20 cellular contexts compared by ENCODE assay signal in genomic region chr4:40669504-40669903, GRCh38. TPM values are rescaled to one million over a fixed set of nuclear protein-coding genes. Genes with fewer than 3 reads are reported as not detected.
DNase-seq lines count a peak whose midpoint lies in the region; ATAC-seq and TF ChIP-seq lines count a peak whose summit lies in the region.
"Had no signal": no experiment of that assay in that cellular context is flagged by ENCODE, and none has a peak within 500 bp of the region (broad histone marks: within the 10 kb centered on the region; RNA-seq: fewer than 3 reads in every experiment).

No MANE protein-coding gene starts in this region.

- no peak overlapping the region for H3K4me3 Mint-ChIP-seq in activated CD4-positive, alpha-beta T cell treated with anti-CD3 and anti-CD28 coated beads for 36 hours
- H3K4me3 Mint-ChIP-seq in activated T-helper 17 cell treated with anti-CD3 and anti-CD28 coated beads, Interleukin-2, amount 50 U/mL, for 72 hours = peak overlapping the region; percentile 20
- H3K4me3 Mint-ChIP-seq: activated naive CD4-positive, alpha-beta T cell treated with anti-CD3 and anti-CD28 coated beads, Interleukin-2, amount 50 U/mL, for 24 hours; B cell had no signal

- H3K27me3 Mint-ChIP-seq in activated CD4-positive, alpha-beta T cell treated with anti-CD3 and anti-CD28 coated beads for 36 hours = no peaks in the 10 kb centered on the region
- H3K27me3 Mint-ChIP-seq in activated T-helper 17 cell treated with anti-CD3 and anti-CD28 coated beads, Interleukin-2, amount 50 U/mL, for 72 hours = peaks cover 6% of the 10 kb centered on the region
- H3K27me3 Mint-ChIP-seq: activated naive CD4-positive, alpha-beta T cell treated with anti-CD3 and anti-CD28 coated beads, Interleukin-2, amount 50 U/mL, for 24 hours; B cell had no signal

- no peaks in the 10 kb centered on the region for H3K36me3 Mint-ChIP-seq in activated CD4-positive, alpha-beta T cell treated with anti-CD3 and anti-CD28 coated beads for 36 hours (ENCODE audit: low read depth)
- no peaks in the 10 kb centered on the region for H3K36me3 Mint-ChIP-seq in activated T-helper 17 cell treated with anti-CD3 and anti-CD28 coated beads, Interleukin-2, amount 50 U/mL, for 72 hours (ENCODE audit: low read depth)
- H3K36me3 Mint-ChIP-seq: activated naive CD4-positive, alpha-beta T cell treated with anti-CD3 and anti-CD28 coated beads, Interleukin-2, amount 50 U/mL, for 24 hours had no signal

- H3K4me1 Mint-ChIP-seq in activated CD4-positive, alpha-beta T cell treated with anti-CD3 and anti-CD28 coated beads for 36 hours = peaks cover 60% of the 10 kb centered on the region
- peaks cover 17% of the 10 kb centered on the region for H3K4me1 Mint-ChIP-seq in activated T-helper 17 cell treated with anti-CD3 and anti-CD28 coated beads, Interleukin-2, amount 50 U/mL, for 72 hours
- H3K4me1 Mint-ChIP-seq: B cell had no signal

- TF ChIP-seq CTCF in GM10266 (IDR thresholded peaks at IDR 0.05; ENCODE audit: control insufficient read depth, insufficient read depth, low read depth, missing control alignments) = no peak

- H3K9me3 Mint-ChIP-seq in activated CD4-positive, alpha-beta T cell treated with anti-CD3 and anti-CD28 coated beads for 36 hours (ENCODE audit: low read depth) = no peaks in the 10 kb centered on the region
- H3K9me3 Mint-ChIP-seq in activated T-helper 17 cell treated with anti-CD3 and anti-CD28 coated beads, Interleukin-2, amount 50 U/mL, for 72 hours = no peaks in the 10 kb centered on the region
- H3K9me3 Mint-ChIP-seq: activated naive CD4-positive, alpha-beta T cell treated with anti-CD3 and anti-CD28 coated beads, Interleukin-2, amount 50 U/mL, for 24 hours had no signal

- peak; percentile 57 for DNase-seq in activated CD4-positive, alpha-beta T cell treated with anti-CD3 and anti-CD28 coated beads for 36 hours
- no peak for DNase-seq in activated CD4-positive, alpha-beta T cell treated with anti-CD3 and anti-CD28 coated beads, Interleukin-2, amount 50 U/mL, for 1 hour
- DNase-seq in GM10266 (ENCODE audit: extremely low spot score) = peak; percentile 48
- DNase-seq in iPS-NIHi11 (ENCODE audit: low spot score) = no peak
- no peak for DNase-seq in NCI-H446 treated with DMSO at 0.1 percent for 48 hours (lab: John Stamatoyannopoulos, UW)
- no peak for DNase-seq in NCI-H510A (lab: John Stamatoyannopoulos, UW)
- DNase-seq: body of pancreas, Caco-2, islet precursor cell, lower lobe of right lung, NCI-H1092 treated with DMSO at 0.1 percent for 48 hours, NCI-H2107, NCI-H524 treated with DMSO at 0.1 percent for 48 hours, occipital lobe, right lobe of liver, SW 1271 had no signal

- POLR2A ChIA-PET in activated CD4-positive, alpha-beta T cell treated with anti-CD3 and anti-CD28 coated beads for 36 hours (lab: Charles Lee) = interaction anchor here (0.6 kb wide), 1 partner anchor 353 kb away, joined by 3 read pairs; no protein-coding TSS in a partner anchor

- intact Hi-C loops in activated CD4-positive, alpha-beta T cell treated with anti-CD3 and anti-CD28 coated beads for 36 hours (cut with DNase I, micrococcal nuclease) = no loop called here

- peak overlapping the region; percentile 70 for H3K27ac Mint-ChIP-seq in activated CD4-positive, alpha-beta T cell treated with anti-CD3 and anti-CD28 coated beads for 36 hours
- peak overlapping the region; percentile 46 for H3K27ac Mint-ChIP-seq in activated T-helper 17 cell treated with anti-CD3 and anti-CD28 coated beads, Interleukin-2, amount 50 U/mL, for 72 hours
- H3K27ac Mint-ChIP-seq: activated naive CD4-positive, alpha-beta T cell treated with anti-CD3 and anti-CD28 coated beads, Interleukin-2, amount 50 U/mL, for 24 hours; B cell had no signal

- CTCF ChIA-PET in activated CD4-positive, alpha-beta T cell treated with anti-CD3 and anti-CD28 coated beads for 36 hours (lab: Charles Lee) = interaction anchor here (0.6 to 1.8 kb wide), 4 partner anchors 19 to 172 kb away, joined by 3 to 8 read pairs (median 3); no protein-coding TSS in a partner anchor

- no peak for ATAC-seq in activated CD4-positive, alpha-beta T cell treated with anti-CD3 and anti-CD28 coated beads for 36 hours
- peak; percentile 34 for ATAC-seq in GM21786 (IDR thresholded peaks at IDR 0.05; ENCODE audit: unreplicated experiment)
- no peak for ATAC-seq in activated T-helper 17 cell treated with anti-CD3 and anti-CD28 coated beads, Interleukin-2, amount 50 U/mL, for 72 hours (replicated peaks)
- ATAC-seq: body of pancreas, lower lobe of right lung, right lobe of liver had no signal

RNA-seq across cellular contexts. Expression of gene RBM47, which starts 39.8 kb away (rescaled TPM):
- total RNA-seq in activated CD4-positive, alpha-beta T cell treated with anti-CD3 and anti-CD28 coated beads for 36 hours = 1 to 10 TPM; 3.2 to 4.4 TPM
- under 1 TPM; 0.22 to 0.48 TPM for total RNA-seq in activated T-helper 17 cell treated with anti-CD3 and anti-CD28 coated beads, Interleukin-2, amount 50 U/mL, for 72 hours

Comparison
In these comparisons a context has a peak if more than half of its experiments do, and no peak if none do; other contexts are left out.
1. DNase-seq: peak in activated CD4-positive, alpha-beta T cell treated with anti-CD3 and anti-CD28 coated beads for 36 hours (single experiment) and GM10266 (single experiment); none in activated CD4-positive, alpha-beta T cell treated with anti-CD3 and anti-CD28 coated beads, Interleukin-2, amount 50 U/mL, for 1 hour (single experiment), iPS-NIHi11 (single experiment), NCI-H446 treated with DMSO at 0.1 percent for 48 hours (single experiment) and NCI-H510A (single experiment).